In the genomic region with DNA sequence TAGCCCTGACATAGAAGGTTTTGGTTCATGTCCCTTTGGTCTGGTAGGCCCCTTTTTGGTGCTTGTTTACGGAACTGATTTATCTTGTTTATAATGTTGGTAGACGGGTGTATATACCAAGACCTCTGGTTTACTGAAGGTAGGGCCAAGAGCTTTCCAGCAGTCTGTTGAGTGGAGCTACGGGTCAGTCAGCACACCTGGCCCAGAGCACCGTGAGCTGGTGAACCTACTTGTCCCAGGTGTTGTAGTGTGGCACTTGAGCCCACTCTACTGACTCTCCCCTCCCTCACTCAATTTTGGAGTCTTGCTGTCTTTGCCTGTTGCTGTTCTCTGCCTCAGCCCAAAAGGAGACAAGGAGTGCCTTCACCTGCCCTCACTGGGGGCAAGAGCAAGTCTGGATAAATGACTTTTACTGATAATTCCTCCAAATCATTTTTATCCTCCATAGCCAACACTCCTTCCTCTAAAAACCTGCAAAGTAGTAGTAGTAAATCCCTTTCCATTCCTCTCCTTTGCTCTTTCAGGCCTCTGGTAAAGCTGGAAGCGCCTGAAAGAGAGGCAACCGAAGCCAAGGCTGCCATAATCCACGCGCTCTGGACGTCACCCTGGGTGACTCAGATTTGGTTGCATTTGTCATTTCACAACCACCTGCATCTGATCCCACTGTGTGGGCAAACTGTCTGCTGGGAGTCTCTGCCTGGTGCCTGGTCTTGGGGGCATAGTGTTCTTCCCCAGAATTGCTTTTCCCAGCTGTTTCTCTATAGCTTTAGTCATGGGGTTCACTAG, we compare ENCODE assay signal across 7 cellular contexts. TPM values are rescaled to one million over a fixed set of nuclear protein-coding genes. Genes with fewer than 3 reads are reported as not detected.
DNase-seq lines count a peak whose midpoint lies in the region; ATAC-seq and TF ChIP-seq lines count a peak whose summit lies in the region.

No MANE protein-coding gene starts in this region.

- H3K36me3 ChIP-seq in GM23248 (ENCODE audit: low read depth) (no peaks in the 10 kb centered on the region), Panc1 (ENCODE audit: control insufficient read depth, insufficient read depth, low read length) (no peaks in the 10 kb centered on the region), esophagus squamous epithelium (peaks cover 0 to 26% (median 0%) of the 10 kb centered on the region in 3 donors), gastrocnemius medialis (no peaks in the 10 kb centered on the region)
- H3K36me3 ChIP-seq in effector memory CD4-positive, alpha-beta T cell (ENCODE audit: control insufficient read depth, insufficient read depth, low read length) = no peaks in the 10 kb centered on the region

- H3K4me1 ChIP-seq in GM23248 (ENCODE audit: insufficient read depth) (peaks cover 15% of the 10 kb centered on the region), Panc1 (ENCODE audit: control insufficient read depth, insufficient read depth, low read length) (peaks cover 16% of the 10 kb centered on the region), esophagus squamous epithelium (peaks cover 7 to 81% (median 38%) of the 10 kb centered on the region in 3 donors), gastrocnemius medialis (peaks cover 51 to 61% of the 10 kb centered on the region in 2 donors)
- peaks cover 4% of the 10 kb centered on the region for H3K4me1 ChIP-seq in effector memory CD4-positive, alpha-beta T cell (ENCODE audit: control insufficient read depth, insufficient read depth, low read length, poor library complexity, severe bottlenecking)

- BruUV-seq in Panc1 (replicated peaks; lab: Mats Ljungman, UMichigan) = no TSS peak

- H3K9ac ChIP-seq in GM23248 = peak overlapping the region; percentile 63

- TF ChIP-seq POLR2A in esophagus squamous epithelium (IDR thresholded peaks at IDR 0.05) = no peak
- no peak for TF ChIP-seq POLR2A in gastrocnemius medialis (IDR thresholded peaks at IDR 0.05)

- in situ Hi-C loops in GM23248 (cut with MboI) = no loop called here
- in situ Hi-C loops in Panc1 (cut with HindIII; ENCODE audit: low pct_unique_long_range_greater_than_20kb, low sequenced_read_pairs) = no loop called here
- in situ Hi-C loops in gastrocnemius medialis (cut with MboI; ENCODE audit: low sequenced_read_pairs in 4 of 4) = no loop called here

- peaks cover 100% of the 10 kb centered on the region for H3K79me2 ChIP-seq in GM23248 (ENCODE audit: insufficient read depth)

- peak; percentile 53 for ATAC-seq in Panc1
- peak; percentile 98 for ATAC-seq in gastrocnemius medialis
- no peak for ATAC-seq in GM18907 (IDR thresholded peaks at IDR 0.05; ENCODE audit: unreplicated experiment)

- H3K4me3 ChIP-seq in GM23248 (no peak overlapping the region), Panc1 (ENCODE audit: low read depth in 2 of 2, low read length in 2 of 2) (no peak overlapping the region), esophagus squamous epithelium (no peak overlapping the region), gastrocnemius medialis (no peak overlapping the region)
- H3K4me3 ChIP-seq in effector memory CD4-positive, alpha-beta T cell (ENCODE audit: insufficient read depth, low read depth, low read length, poor library complexity, severe bottlenecking) = no peak overlapping the region

- CTCF ChIA-PET in Panc1 (lab: Charles Lee) = interaction anchor here (0.5 kb wide), 1 partner anchor 107 kb away, joined by 7 read pairs; no protein-coding TSS in a partner anchor

- peaks cover 13% of the 10 kb centered on the region for H3F3A ChIP-seq in GM23248 (ENCODE audit: insufficient read depth)

- 0 out of 2 replicates have a peak, but pooled peaks cover 14% of the 10 kb centered on the region for H4K20me1 ChIP-seq in GM23248 (ENCODE audit: insufficient read depth)

- intact Hi-C loops in Panc1 (cut with micrococcal nuclease; ENCODE audit: unreplicated experiment) (no loop called here), esophagus squamous epithelium (cut with DNase I) (no loop called here), gastrocnemius medialis (cut with DNase I; ENCODE audit: low total_unique reads) (loop anchor here (5.0 kb wide), 1 partner anchor 203 kb away; no protein-coding TSS in a partner anchor)

- WGBS in GM23248 (ENCODE audit: low coverage in 1 of 2, low lambda C conversion rate in 2 of 2, missing lambda C conversion rate in 2 of 2), 2 experiments = 42 to 43% methylated on average over 9 of the region's 9 CpGs
- 38 to 57% methylated on average over 9 of the region's 9 CpGs for WGBS in esophagus squamous epithelium, 2 donors

- no peak overlapping the region for H2AFZ ChIP-seq in GM23248

- H3K27me3 ChIP-seq in GM23248 (replicated peaks; ENCODE audit: insufficient read depth) (no peaks in the 10 kb centered on the region), Panc1 (ENCODE audit: control insufficient read depth, insufficient read depth, low read length) (no peaks in the 10 kb centered on the region), esophagus squamous epithelium (no peaks in the 10 kb centered on the region), gastrocnemius medialis (no peaks in the 10 kb centered on the region)
- no peaks in the 10 kb centered on the region for H3K27me3 ChIP-seq in effector memory CD4-positive, alpha-beta T cell (replicated peaks; ENCODE audit: control insufficient read depth, insufficient read depth, low read length, poor library complexity, severe bottlenecking)

- H3K9me2 ChIP-seq in GM23248 (ENCODE audit: insufficient read depth) = no peaks in the 10 kb centered on the region

- POLR2A ChIA-PET in Panc1 (lab: Charles Lee) = no interaction called here

- DNase-seq in GM23248 (peak; percentile 96), Panc1 (ENCODE audit: low read depth, low spot score) (no peak), esophagus squamous epithelium (lab: John Stamatoyannopoulos, UW) (no peak), gastrocnemius medialis (peak; percentile 81 to 91), NCI-H1436 treated with DMSO at 0.1 percent for 48 hours (lab: John Stamatoyannopoulos, UW) (no peak)
- DNase-seq in effector memory CD4-positive, alpha-beta T cell = no peak

- peak overlapping the region; percentile 21 for H3K4me2 ChIP-seq in GM23248 (ENCODE audit: unreplicated experiment)

- H3K27ac ChIP-seq in GM23248 (peak overlapping the region; percentile 80), Panc1 (ENCODE audit: low read length) (no peak overlapping the region), esophagus squamous epithelium (peak overlapping the region; percentile 86 to 93 (median 90)), gastrocnemius medialis (peak overlapping the region; percentile 87 to 96 (median 90))
- no peak overlapping the region for H3K27ac ChIP-seq in effector memory CD4-positive, alpha-beta T cell (ENCODE audit: insufficient read depth, low read length, poor library complexity, severe bottlenecking)

- no peak for TF ChIP-seq CTCF in Panc1 (IDR thresholded peaks at IDR 0.05)
- TF ChIP-seq CTCF in esophagus squamous epithelium (IDR thresholded peaks at IDR 0.05) = no peak
- TF ChIP-seq CTCF in gastrocnemius medialis (IDR thresholded peaks at IDR 0.05 in 4 of 5, conservative IDR thresholded peaks at IDR 0.05 in 1 of 5) = no peak

- H3K9me3 ChIP-seq in GM23248 (ENCODE audit: low read depth) (no peaks in the 10 kb centered on the region), Panc1 (ENCODE audit: control insufficient read depth, insufficient read depth, low read depth, low read length) (no peaks in the 10 kb centered on the region), esophagus squamous epithelium (no peaks in the 10 kb centered on the region), gastrocnemius medialis (no peaks in the 10 kb centered on the region)
- H3K9me3 ChIP-seq in effector memory CD4-positive, alpha-beta T cell (ENCODE audit: control insufficient read depth, low read length) = no peaks in the 10 kb centered on the region

RNA-seq across cellular contexts. Expression of a gene that starts 22.2 kb away (rescaled TPM):
- 9.4 and 12.4 TPM in 2 replicates for total RNA-seq in GM23248 (2014; rRNA removed; shearing (Covaris generic))
- 6.4 and 7.5 TPM in 2 replicates for polyA plus RNA-seq in GM23248 (2016; fragmentation: Nextera tagmentation; extraction: Ambion mirVana)
- total RNA-seq in Panc1 (2021; ENCODE audit: unreplicated experiment) = 30.7 TPM
- polyA plus RNA-seq in Panc1 (2012; ENCODE audit: insufficient read length) = 17.9 TPM
- 10 to 100 TPM; 41.7 to 79.6 (median 57.5) TPM for total RNA-seq in esophagus squamous epithelium
- 10 to 100 TPM; 18.0 to 41.3 (median 39.2) TPM for total RNA-seq in gastrocnemius medialis

Comparison
In these comparisons a context has a peak if more than half of its experiments do, and no peak if none do; other contexts are left out.
1. DNase-seq: peak in GM23248 (single experiment) and gastrocnemius medialis (2 of 2); none in Panc1 (single experiment), esophagus squamous epithelium (single experiment), effector memory CD4-positive, alpha-beta T cell (0 of 3) and NCI-H1436 treated with DMSO at 0.1 percent for 48 hours (single experiment).
2. H3K27ac ChIP-seq: peak in GM23248 (single experiment), esophagus squamous epithelium (4 of 4) and gastrocnemius medialis (4 of 4); none in Panc1 (single experiment) and effector memory CD4-positive, alpha-beta T cell (single experiment).